Comparison of ENCODE assay signal across 1 cellular context in genomic region chr6:16339263-16339587, GRCh38.
TF ChIP-seq lines count a peak whose summit lies in the region.

No MANE protein-coding gene starts in this region.

TF ChIP-seq in endothelial cell of umbilical vein, 7 proteins besides CTCF, POLR2A, EP300 and RAD21 (continued from another document):
- TF ChIP-seq MAX (IDR thresholded peaks at IDR 0.05; ENCODE audit: insufficient read depth, insufficient read length) (no peak), GATA2 (IDR thresholded peaks at IDR 0.05; ENCODE audit: insufficient read depth, insufficient read length, low read depth, low read length) (no peak)
